1 cellular context compared by ENCODE assay signal in genomic region chr16:50806099-50807062, GRCh38.
TF ChIP-seq lines count a peak whose summit lies in the region.

No MANE protein-coding gene starts in this region.

TF ChIP-seq in HepG2, 621 proteins besides CTCF, POLR2A, EP300 and RAD21 (continued from another document and continues in another):
- TF ChIP-seq DZIP1 (CRISPR knock-in tag; IDR thresholded peaks at IDR 0.05) (no peak), BRF2 (CRISPR knock-in tag; IDR thresholded peaks at IDR 0.05) (peak; percentile 54; the same call in 1 of the 2 replicates), ZBTB40 (IDR thresholded peaks at IDR 0.05) (no peak), ZBTB40 (CRISPR knock-in tag; IDR thresholded peaks at IDR 0.05) (no peak), KLF15 (CRISPR knock-in tag; IDR thresholded peaks at IDR 0.05; ENCODE audit: borderline replicate concordance) (peak; percentile 43; the same call in 1 of the 2 replicates), ELF3 (CRISPR knock-in tag; IDR thresholded peaks at IDR 0.05) (peak; percentile 16; the same call in 1 of the 2 replicates), CREM (IDR thresholded peaks at IDR 0.05) (0 out of 2 replicates have a peak, but pooled peaks have one; percentile 28), CREM (CRISPR knock-in tag; IDR thresholded peaks at IDR 0.05) (no peak), PTBP1 (IDR thresholded peaks at IDR 0.05; ENCODE audit: low read depth, low read length, poor library complexity, severe bottlenecking) (no peak), NRL (CRISPR knock-in tag; IDR thresholded peaks at IDR 0.05; ENCODE audit: borderline replicate concordance) (no peak; the same call in 1 of the 2 replicates), HHEX (CRISPR knock-in tag; IDR thresholded peaks at IDR 0.05) (no peak), NCOA5 (CRISPR knock-in tag; IDR thresholded peaks at IDR 0.05) (no peak), KDM2A (CRISPR knock-in tag; IDR thresholded peaks at IDR 0.05; ENCODE audit: borderline replicate concordance, low read depth) (peak; percentile 36; the same call in 1 of the 2 replicates), DNMT1 (CRISPR knock-in tag; IDR thresholded peaks at IDR 0.05) (no peak), ZNF225 (CRISPR knock-in tag; IDR thresholded peaks at IDR 0.05) (no peak), EZH2 (conservative IDR thresholded peaks at IDR 0.05; ENCODE audit: low read depth, low read length) (no peak), NFAT5 (CRISPR knock-in tag; IDR thresholded peaks at IDR 0.05) (no peak), ZNF407 (CRISPR knock-in tag; IDR thresholded peaks at IDR 0.05; ENCODE audit: not compliant biosample characterization) (no peak), RFXANK (CRISPR knock-in tag; IDR thresholded peaks at IDR 0.05) (no peak), SALL1 (CRISPR knock-in tag; IDR thresholded peaks at IDR 0.05) (peak; percentile 79), SNRNP70 (IDR thresholded peaks at IDR 0.05; ENCODE audit: low read depth, low read length) (no peak), TEAD2 (CRISPR knock-in tag; IDR thresholded peaks at IDR 0.05) (no peak)
